In genomic region chr1:210727709-210728108, GRCh38 we compare ENCODE assay signal across 16 cellular contexts.
DNase-seq lines count a peak whose midpoint lies in the region; ATAC-seq and TF ChIP-seq lines count a peak whose summit lies in the region.
"Had no signal": no experiment of that assay in that cellular context is flagged by ENCODE, and none has a peak within 500 bp of the region (broad histone marks: within the 10 kb centered on the region; RNA-seq: fewer than 3 reads in every experiment).

No MANE protein-coding gene starts in this region.

- DNase-seq in D341Med (ENCODE audit: low spot score): peak; percentile 51
- peak; percentile 41 for DNase-seq in NCI-H69 (lab: John Stamatoyannopoulos, UW)
- DNase-seq in endodermal cell: no peak
- DNase-seq in activated effector memory CD4-positive, alpha-beta T cell treated with Interleukin-2 at 50 U/mL for 16 hours: no peak
- DNase-seq in HuH-7.5 (ENCODE audit: low spot score): no peak
- no peak for DNase-seq in activated CD4-positive, alpha-beta T cell treated with anti-CD3 and anti-CD28 coated beads, Interleukin-2, amount 50 U/mL, for 48 hours
- DNase-seq: 8988T; Calu3; CD8-positive, alpha-beta T cell; H7; HFFc6 had no signal

- no peak overlapping the region for H3K27ac ChIP-seq in endodermal cell (ENCODE audit: low read depth, low read length)
- H3K27ac ChIP-seq: BLaER1 treated with 17β-estradiol and CSF1 and Interleukin-3, amounts not matched to agents 10 nM and 100 nM had no signal

- H3K4me1 ChIP-seq in endodermal cell (ENCODE audit: control insufficient read depth, insufficient read depth, low read length): peaks cover 13% of the 10 kb centered on the region

- H3K27ac Mint-ChIP-seq in endodermal cell: no peak overlapping the region
- H3K27ac Mint-ChIP-seq: CD8-positive, alpha-beta T cell; GM23338; HFFc6 had no signal

- ATAC-seq in GM18909 (IDR thresholded peaks at IDR 0.05; ENCODE audit: poor library complexity, unreplicated experiment): no peak
- ATAC-seq: CD8-positive, alpha-beta T cell; GM23338; HCT116; HepG2 had no signal

- H3K9ac ChIP-seq in endodermal cell (ENCODE audit: extremely low read depth, low read length, poor library complexity, severe bottlenecking): no peak overlapping the region
- H3K9ac ChIP-seq: BLaER1 treated with 17β-estradiol and CSF1 and Interleukin-3, amounts not matched to agents 10 nM and 100 nM had no signal

- peaks cover 11% of the 10 kb centered on the region for H3K27me3 ChIP-seq in endodermal cell (ENCODE audit: control insufficient read depth, insufficient read depth, low read length, poor library complexity, severe bottlenecking)
- H3K27me3 ChIP-seq: BLaER1 treated with 17β-estradiol and CSF1 and Interleukin-3, amounts not matched to agents 10 nM and 100 nM had no signal

- H3K4me3 Mint-ChIP-seq in endodermal cell: no peak overlapping the region
- H3K4me3 Mint-ChIP-seq: CD8-positive, alpha-beta T cell; GM23338; HFFc6 had no signal

- H3K36me3 ChIP-seq in endodermal cell (ENCODE audit: control insufficient read depth, insufficient read depth, low read length): no peaks in the 10 kb centered on the region
- H3K36me3 ChIP-seq: BLaER1 treated with 17β-estradiol and CSF1 and Interleukin-3, amounts not matched to agents 10 nM and 100 nM had no signal

- no peaks in the 10 kb centered on the region for H3K36me3 Mint-ChIP-seq in endodermal cell (ENCODE audit: low read depth)
- H3K36me3 Mint-ChIP-seq: CD8-positive, alpha-beta T cell had no signal

- H3K27me3 Mint-ChIP-seq in endodermal cell (ENCODE audit: insufficient read depth): peaks cover 5% of the 10 kb centered on the region

- WGBS in endodermal cell (ENCODE audit: insufficient coverage in 1 of 2, insufficient read length in 1 of 2), 2 experiments: 41% methylated on average over 2 of the region's 2 CpGs; no CpG with 5 or more reads in 1 of the 2 experiments

- H3K9me3 Mint-ChIP-seq in endodermal cell: no peaks in the 10 kb centered on the region
- H3K9me3 Mint-ChIP-seq: CD8-positive, alpha-beta T cell; GM23338; HFFc6 had no signal

- H3K4me1 Mint-ChIP-seq in endodermal cell: peaks cover 35% of the 10 kb centered on the region

- TF ChIP-seq CTCF in endodermal cell (conservative IDR thresholded peaks at IDR 0.05): no peak

- peak overlapping the region; percentile 22 for H3K4me3 ChIP-seq in endodermal cell (ENCODE audit: low read length)
- H3K4me3 ChIP-seq: BLaER1 treated with 17β-estradiol and CSF1 and Interleukin-3, amounts not matched to agents 10 nM and 100 nM; GM23338 had no signal

- H3K9me3 ChIP-seq in endodermal cell (ENCODE audit: control insufficient read depth, low read length): no peaks in the 10 kb centered on the region
- H3K9me3 ChIP-seq: BLaER1 treated with 17β-estradiol and CSF1 and Interleukin-3, amounts not matched to agents 10 nM and 100 nM had no signal

Comparison
In these comparisons a context has a peak if more than half of its experiments do, and no peak if none do; other contexts are left out.
1. DNase-seq: peak in D341Med (single experiment) and NCI-H69 (single experiment); none in endodermal cell (single experiment), activated effector memory CD4-positive, alpha-beta T cell treated with Interleukin-2 at 50 U/mL for 16 hours (single experiment), HuH-7.5 (single experiment) and activated CD4-positive, alpha-beta T cell treated with anti-CD3 and anti-CD28 coated beads, Interleukin-2, amount 50 U/mL, for 48 hours (0 of 2).